9 cellular contexts compared by ENCODE assay signal in the genomic region with DNA sequence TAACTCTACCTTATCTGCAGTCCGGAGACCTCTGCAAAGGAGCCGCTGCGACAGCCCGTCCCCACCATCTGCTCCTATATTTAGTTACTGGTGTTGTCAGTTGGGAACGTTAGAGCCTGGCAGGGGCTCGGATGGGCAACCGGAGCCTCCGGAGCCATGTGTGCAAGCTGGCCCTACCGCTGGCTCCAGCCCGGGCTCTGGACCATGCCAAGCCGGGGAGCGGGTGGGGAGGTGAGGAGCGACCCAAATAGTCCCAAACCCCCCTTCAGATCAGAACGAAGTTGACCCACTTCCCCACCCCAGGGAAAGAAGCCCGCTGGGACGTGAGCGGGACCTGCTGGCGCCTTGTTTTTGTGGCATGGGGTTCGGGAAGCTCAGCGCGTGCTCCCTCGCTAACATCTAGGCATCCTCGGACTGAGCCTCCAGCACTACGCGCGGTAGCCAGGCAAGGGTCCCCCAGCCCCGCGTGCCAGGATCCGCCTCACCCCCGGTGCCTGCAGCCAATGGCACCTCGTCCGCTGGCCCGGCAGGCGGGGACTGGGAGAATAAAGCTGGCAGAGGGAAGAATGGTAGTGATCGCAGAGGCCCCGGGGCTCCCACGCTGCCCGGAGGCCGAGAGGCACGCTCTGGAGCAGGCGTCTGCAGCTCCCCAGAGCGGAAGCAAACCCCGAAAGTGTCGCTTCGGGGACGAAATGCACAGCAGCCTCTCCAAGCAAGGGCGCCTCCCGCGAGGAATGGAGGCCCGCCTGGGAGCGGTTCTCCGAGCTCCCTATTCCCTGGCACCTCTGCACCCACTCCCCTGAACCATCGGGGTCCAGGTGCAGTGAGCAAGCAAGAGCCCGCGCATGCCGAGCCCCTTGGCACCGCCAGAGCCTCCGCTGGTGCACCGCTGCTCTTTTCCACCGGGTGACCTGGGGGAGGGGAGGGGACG. TPM values are rescaled to one million over a fixed set of nuclear protein-coding genes. Genes with fewer than 3 reads are reported as not detected.
DNase-seq lines count a peak whose midpoint lies in the region; ATAC-seq and TF ChIP-seq lines count a peak whose summit lies in the region.
"Had no signal": no experiment of that assay in that cellular context is flagged by ENCODE, and none has a peak within 500 bp of the region (broad histone marks: within the 10 kb centered on the region; RNA-seq: fewer than 3 reads in every experiment).

No MANE protein-coding gene starts in this region.

- no peak for TF ChIP-seq CTCF in BE2C (IDR thresholded peaks at IDR 0.05; ENCODE audit: low read depth, low read length)

- intact Hi-C loops in left cardiac atrium (cut with DNase I) (no loop called here), posterior cingulate gyrus (cut with DNase I) (loop anchor here (1.0 to 5.0 kb wide), 2 partner anchors 23 to 149 kb away; a partner anchor contains a TSS)

- no peaks in the 10 kb centered on the region for H3K27me3 ChIP-seq in BE2C

- peak overlapping the region; percentile 90 for H3K4me3 ChIP-seq in BE2C (ENCODE audit: low read depth, low read length)

- H3K9me3 ChIP-seq in BE2C, result peaks cover 8% of the 10 kb centered on the region

- no peaks in the 10 kb centered on the region for H3K36me3 ChIP-seq in BE2C

- ATAC-seq in GM18867 (IDR thresholded peaks at IDR 0.05; ENCODE audit: unreplicated experiment), result peak; percentile 39
- ATAC-seq in HG03095 (IDR thresholded peaks at IDR 0.05; ENCODE audit: unreplicated experiment), result peak; percentile 23
- ATAC-seq in left cardiac atrium, result peak; percentile 56 to 65
- ATAC-seq in GM18858 (IDR thresholded peaks at IDR 0.05; ENCODE audit: unreplicated experiment), result no peak

- DNase-seq in BE2C, result peak; percentile 83
- peak; percentile 26 for DNase-seq in NCI-H748 treated with DMSO at 0.1 percent for 48 hours (lab: John Stamatoyannopoulos, UW)
- peak in 42 of 56 donors; percentile 11 to 67 (median 50) for DNase-seq in amygdala (lab: John Stamatoyannopoulos, UW)
- DNase-seq in left cardiac atrium, result peak; percentile 55
- peak; percentile 37 to 94 (median 55) for DNase-seq in posterior cingulate gyrus

- H3K4me1 ChIP-seq in BE2C, result no peaks in the 10 kb centered on the region

RNA-seq across cellular contexts. Expression of a gene that starts 0.7 kb away (rescaled TPM):
- 7.2 TPM for polyA plus RNA-seq in BE2C (2012; ENCODE audit: insufficient read depth, insufficient read length, low read depth)
- 10 to 100 TPM; 17.6 to 43.3 TPM for total RNA-seq in left cardiac atrium

RNA-seq across cellular contexts. Expression of a gene that starts 22.2 kb away (rescaled TPM):
- 20.9 TPM for polyA plus RNA-seq in BE2C (2012; ENCODE audit: insufficient read depth, insufficient read length, low read depth)
- total RNA-seq in left cardiac atrium, result 100 to 1,000 TPM in 1 of 2 donors, 10 to 100 TPM in 1; 82.9 to 101 TPM

RNA-seq across cellular contexts. Expression of a gene that starts 59.7 kb away (rescaled TPM):
- polyA plus RNA-seq in BE2C (2012; ENCODE audit: insufficient read depth, insufficient read length, low read depth), result not detected
- not detected for total RNA-seq in left cardiac atrium
- total RNA-seq: NCI-H460 had no signal

Comparison
In these comparisons a context has a peak if more than half of its experiments do, and no peak if none do; other contexts are left out.
1. DNase-seq: peak in every context shown above with its lines; median percentile 83 in BE2C; 55 in left cardiac atrium; 55 in posterior cingulate gyrus; 50 in amygdala; 26 in NCI-H748 treated with DMSO at 0.1 percent for 48 hours.